Comparison of ENCODE assay signal across 8 cellular contexts in genomic region chr4:40264995-40265909, GRCh38.
DNase-seq lines count a peak whose midpoint lies in the region; FAIRE-seq and TF ChIP-seq lines count a peak whose summit lies in the region.

No MANE protein-coding gene starts in this region.

- DNase-seq in BE2C: peak; percentile 70
- DNase-seq in H7: peak; percentile 25
- no peak for DNase-seq in H1 (ENCODE audit: low read depth in 1 of 2, low spot score in 2 of 2)
- DNase-seq in type B pancreatic cell (ENCODE audit: extremely low spot score, unreplicated experiment): no peak
- DNase-seq in kidney tubule cell (ENCODE audit: low spot score): no peak
- no peak for DNase-seq in HuH-7.5 (ENCODE audit: low spot score)
- no peak for DNase-seq in DMS53 treated with DMSO at 0.1 percent for 48 hours (lab: John Stamatoyannopoulos, UW; ENCODE audit: unreplicated experiment)

- no peak overlapping the region for H4K91ac ChIP-seq in H1 (replicated peaks; ENCODE audit: insufficient read length, low read length)

- H2BK20ac ChIP-seq in H1 (ENCODE audit: low read length): no peak overlapping the region

- H3K27me3 ChIP-seq in BE2C (no peaks in the 10 kb centered on the region), H7 (ENCODE audit: control insufficient read depth, insufficient read depth, low read length) (no peaks in the 10 kb centered on the region), OCI-LY1 (ENCODE audit: insufficient read depth, low read length) (no peaks in the 10 kb centered on the region), H1 (replicated peaks in 1 of 4; ENCODE audit: control insufficient read depth in 3 of 4, extremely low read depth in 1 of 4, insufficient read depth in 3 of 4, low read length in 3 of 4) (no peaks in the 10 kb centered on the region)

- H3K79me2 ChIP-seq in OCI-LY1 (ENCODE audit: insufficient read depth, low read length) (no peaks in the 10 kb centered on the region), H1 (ENCODE audit: control insufficient read depth in 1 of 2, insufficient read depth in 2 of 2, low read length in 2 of 2) (no peaks in the 10 kb centered on the region)

- H3K18ac ChIP-seq in H1 (ENCODE audit: extremely low read depth, low read length): 0 out of 2 replicates have a peak overlapping the region, but pooled peaks have one; percentile 28

- H3K4me3 ChIP-seq in BE2C (ENCODE audit: low read depth, low read length) (no peak overlapping the region), H7 (ENCODE audit: insufficient read depth, low read depth, low read length) (no peak overlapping the region), OCI-LY1 (ENCODE audit: low read depth, low read length, poor library complexity, severe bottlenecking) (peak overlapping the region; percentile 56), H1 (ENCODE audit: extremely low read depth in 1 of 4, insufficient read depth in 2 of 4, low read depth in 3 of 4, low read length in 4 of 4) (no peak overlapping the region)

- H3K4me1 Mint-ChIP-seq in type B pancreatic cell (ENCODE audit: unreplicated experiment): peaks cover 18% of the 10 kb centered on the region

- H3K4me1 ChIP-seq in BE2C (peaks cover 6% of the 10 kb centered on the region; the same call in 1 of the 2 replicates), OCI-LY1 (ENCODE audit: insufficient read depth, low read length, severe bottlenecking) (peaks cover 38% of the 10 kb centered on the region), H1 (replicated peaks in 1 of 4; ENCODE audit: control insufficient read depth in 3 of 4, insufficient read depth in 4 of 4, low read length in 3 of 4) (peaks cover 1 to 10% (median 4%) of the 10 kb centered on the region in 4 experiments; a peak in 2 of 7 replicates)

- no peak overlapping the region for H4K8ac ChIP-seq in H1 (ENCODE audit: extremely low read depth, insufficient read depth, low read length)

- H3K36me3 Mint-ChIP-seq in type B pancreatic cell: no peaks in the 10 kb centered on the region

- H3K56ac ChIP-seq in H1 (replicated peaks; ENCODE audit: insufficient read length, low read depth, low read length): no peak overlapping the region

- no peaks in the 10 kb centered on the region for H3K79me1 ChIP-seq in H1 (ENCODE audit: low read depth, low read length)

- H2AFZ ChIP-seq in OCI-LY1 (ENCODE audit: low read length): no peak overlapping the region
- H2AFZ ChIP-seq in H1 (ENCODE audit: low read length): peak overlapping the region; percentile 56; the same call in 1 of the 2 replicates

- H4K20me1 ChIP-seq in OCI-LY1 (ENCODE audit: insufficient read depth, low read length): no peaks in the 10 kb centered on the region
- H4K20me1 ChIP-seq in H1 (replicated peaks in 1 of 2; ENCODE audit: control insufficient read depth in 1 of 2, insufficient read depth in 2 of 2, low read length in 2 of 2): no peaks in the 10 kb centered on the region

- peak overlapping the region; percentile 85 for H3K4me2 ChIP-seq in OCI-LY1 (ENCODE audit: low read length)
- H3K4me2 ChIP-seq in H1 (ENCODE audit: insufficient read depth in 1 of 2, low read depth in 2 of 2, low read length in 2 of 2): no peak overlapping the region

- no peaks in the 10 kb centered on the region for H3F3A ChIP-seq in OCI-LY1 (ENCODE audit: insufficient read depth, low read length)

- CTCF ChIA-PET in H1 (lab: Charles Lee; ENCODE audit: partially characterized antibody): interaction anchor here (0.6 to 1.8 kb wide), 6 partner anchors 9 to 52 kb away, joined by 3 to 4 read pairs (median 4); no protein-coding TSS in a partner anchor

- H3K14ac ChIP-seq in H1 (ENCODE audit: insufficient read length): no peak overlapping the region

- no peak overlapping the region for H2AK5ac ChIP-seq in H1 (ENCODE audit: low read depth, low read length)

- no peak overlapping the region for H2BK5ac ChIP-seq in H1 (ENCODE audit: low read depth, low read length)

- FAIRE-seq in H1 (lab: Jason Lieb, UNC): no peak

- no peak overlapping the region for H3K4ac ChIP-seq in H1 (replicated peaks; ENCODE audit: insufficient read length, low read depth, low read length)

- H3K9me2 ChIP-seq in OCI-LY1 (ENCODE audit: low read depth, low read length): no peaks in the 10 kb centered on the region

- no peak overlapping the region for H3K4me3 Mint-ChIP-seq in type B pancreatic cell

- peak overlapping the region; percentile 85 for H3K9ac ChIP-seq in OCI-LY1 (ENCODE audit: low read length)
- H3K9ac ChIP-seq in H1 (replicated peaks in 1 of 4; ENCODE audit: extremely low read depth in 1 of 4, low read depth in 3 of 4, low read length in 3 of 4): no peak overlapping the region

- 84% methylated on average over 15 of the region's 15 CpGs; no CpG with 5 or more reads in 1 of the 2 experiments for WGBS in H1 (ENCODE audit: extremely low coverage in 1 of 2, insufficient coverage in 1 of 2, insufficient read length in 1 of 2, insufficient replicate concordance in 2 of 2, low coverage in 1 of 2, low lambda C conversion rate in 2 of 2, missing lambda C conversion rate in 1 of 2), 2 experiments

- no peak overlapping the region for H4K5ac ChIP-seq in H1 (ENCODE audit: insufficient read length, low read depth, low read length)

- TF ChIP-seq CTCF in BE2C (IDR thresholded peaks at IDR 0.05; ENCODE audit: low read depth, low read length): no peak
- TF ChIP-seq CTCF in OCI-LY1 (IDR thresholded peaks at IDR 0.05; ENCODE audit: low read length): no peak; the same call in 1 of the 2 replicates
- no peak for TF ChIP-seq CTCF in H1 (IDR thresholded peaks at IDR 0.05; ENCODE audit: control extremely low read depth in 1 of 3, insufficient read depth in 1 of 3, low read depth in 1 of 3, low read length in 3 of 3)
- no peak for TF ChIP-seq CTCF in type B pancreatic cell (conservative IDR thresholded peaks at IDR 0.05)

- H2BK15ac ChIP-seq in H1 (ENCODE audit: low read length): no peak overlapping the region; the same call in 1 of the 2 replicates

- no peak for TF ChIP-seq POLR2A in H1 (IDR thresholded peaks at IDR 0.05; ENCODE audit: control extremely low read depth in 1 of 2, low read depth in 2 of 2, low read length in 2 of 2)

- H3K23ac ChIP-seq in H1 (ENCODE audit: insufficient read length): no peak overlapping the region

- TF ChIP-seq RAD21 in H1 (IDR thresholded peaks at IDR 0.05 in 1 of 2, conservative IDR thresholded peaks at IDR 0.05 in 1 of 2; ENCODE audit: low read depth in 2 of 2, low read length in 2 of 2): no peak

- no peaks in the 10 kb centered on the region for H3K23me2 ChIP-seq in H1 (ENCODE audit: low read depth, low read length)

- POLR2A ChIA-PET in H1 (lab: Charles Lee; ENCODE audit: partially characterized antibody): no interaction called here

- peak overlapping the region; percentile 85 for H3K27ac Mint-ChIP-seq in type B pancreatic cell

- no peaks in the 10 kb centered on the region for H3K27me3 Mint-ChIP-seq in type B pancreatic cell

- H3K36me3 ChIP-seq in BE2C (no peaks in the 10 kb centered on the region), H7 (replicated peaks; ENCODE audit: control insufficient read depth, insufficient read depth, low read length) (no peaks in the 10 kb centered on the region), OCI-LY1 (ENCODE audit: insufficient read depth, low read length) (no peaks in the 10 kb centered on the region), H1 (ENCODE audit: control insufficient read depth in 2 of 4, insufficient read depth in 4 of 4, low read length in 3 of 4) (no peaks in the 10 kb centered on the region)

- H2BK120ac ChIP-seq in H1 (replicated peaks; ENCODE audit: low read depth, low read length): peak overlapping the region; percentile 21

- no peak for TF ChIP-seq EP300 in H1 (IDR thresholded peaks at IDR 0.05; ENCODE audit: borderline replicate concordance in 1 of 2, low read depth in 2 of 2, low read length in 2 of 2)

- H3K9me3 ChIP-seq in BE2C: no peaks in the 10 kb centered on the region
- H3K9me3 ChIP-seq in OCI-LY1 (ENCODE audit: low read length): no peaks in the 10 kb centered on the region
- H3K9me3 ChIP-seq in H1 (ENCODE audit: insufficient read depth in 2 of 2, low read depth in 1 of 2, low read length in 1 of 2): no peaks in the 10 kb centered on the region

- H2BK12ac ChIP-seq in H1 (ENCODE audit: low read depth, low read length): no peak overlapping the region

- peak overlapping the region; percentile 98 for H3K27ac ChIP-seq in OCI-LY1 (ENCODE audit: low read depth, low read length, poor library complexity, severe bottlenecking)
- no peak overlapping the region for H3K27ac ChIP-seq in H1 (ENCODE audit: low read depth, low read length)

- H3K9me3 Mint-ChIP-seq in type B pancreatic cell: no peaks in the 10 kb centered on the region

TF ChIP-seq in H1, 55 proteins besides CTCF, POLR2A, EP300 and RAD21 (continues in another document):
- TF ChIP-seq CHD1 (IDR thresholded peaks at IDR 0.05; ENCODE audit: low read depth, low read length) (no peak), KDM1A (IDR thresholded peaks at IDR 0.05; ENCODE audit: borderline replicate concordance, low read length) (no peak), CEBPB (IDR thresholded peaks at IDR 0.05; ENCODE audit: low read depth, low read length) (no peak), EZH2 (IDR thresholded peaks at IDR 0.05; ENCODE audit: low read depth, low read length, severe bottlenecking) (no peak), KDM4A (IDR thresholded peaks at IDR 0.05; ENCODE audit: low read depth, low read length, severe bottlenecking) (no peak), POU5F1 (IDR thresholded peaks at IDR 0.05; ENCODE audit: low read depth, low read length) (no peak), PHF8 (conservative IDR thresholded peaks at IDR 0.05; ENCODE audit: low read depth, low read length) (no peak), MAX (IDR thresholded peaks at IDR 0.05) (no peak), TEAD4 (IDR thresholded peaks at IDR 0.05; ENCODE audit: low read depth, low read length) (no peak), NANOG (IDR thresholded peaks at IDR 0.05; ENCODE audit: insufficient read depth, low read depth, low read length, poor library complexity, severe bottlenecking) (no peak), RXRA (IDR thresholded peaks at IDR 0.05; ENCODE audit: insufficient read depth, low read depth, low read length) (no peak)

Comparison
In these comparisons a context has a peak if more than half of its experiments do, and no peak if none do; other contexts are left out.
1. DNase-seq: peak in BE2C (single experiment) and H7 (single experiment); none in H1 (0 of 2), type B pancreatic cell (single experiment), kidney tubule cell (single experiment), HuH-7.5 (single experiment) and DMS53 treated with DMSO at 0.1 percent for 48 hours (single experiment).